ENCODE assay signal across 17 cellular contexts in genomic region chr11:71363721-71364120, GRCh38.
A peak's percentile ranks its signal among the peaks of the same experiment; 100 is the strongest.
DNase-seq lines count a peak whose midpoint lies in the region; TF ChIP-seq lines count a peak whose summit lies in the region.
"Had no signal": no experiment of that assay in that cellular context is flagged by ENCODE, and none has a peak within 500 bp of the region (broad histone marks: within the 10 kb centered on the region; RNA-seq: fewer than 3 reads in every experiment).

No MANE protein-coding gene starts in this region.

- no peaks in the 10 kb centered on the region for H3K4me1 Mint-ChIP-seq in activated naive CD8-positive, alpha-beta T cell treated with anti-CD3 and anti-CD28 coated beads for 36 hours

- H4K91ac ChIP-seq in neuronal stem cell (ENCODE audit: low read depth, low read length, poor library complexity), result no peak overlapping the region

- no peak overlapping the region for H3K4me3 Mint-ChIP-seq in activated naive CD8-positive, alpha-beta T cell treated with anti-CD3 and anti-CD28 coated beads for 36 hours
- H3K4me3 Mint-ChIP-seq: CD4-positive, alpha-beta T cell; HFFc6 had no signal

- H3K14ac ChIP-seq in neuronal stem cell (ENCODE audit: low read length), result no peak overlapping the region

- no peak overlapping the region for H4K8ac ChIP-seq in neuronal stem cell (ENCODE audit: low read depth, low read length)

- H3K4me3 ChIP-seq in WERI-Rb-1 (ENCODE audit: low read depth, low read length) (no peak overlapping the region), dorsolateral prefrontal cortex (no peak overlapping the region), neuronal stem cell (ENCODE audit: low read length in 2 of 2) (peak overlapping the region in 1 of 2 donors; percentile 6)

- no peaks in the 10 kb centered on the region for H3K9me3 Mint-ChIP-seq in activated naive CD8-positive, alpha-beta T cell treated with anti-CD3 and anti-CD28 coated beads for 36 hours
- H3K9me3 Mint-ChIP-seq: CD4-positive, alpha-beta T cell had no signal

- no peak overlapping the region for H2AK5ac ChIP-seq in neuronal stem cell (ENCODE audit: low read depth, low read length)

- no peak for DNase-seq in WERI-Rb-1
- no peak for DNase-seq in dorsolateral prefrontal cortex
- DNase-seq in neuronal stem cell (ENCODE audit: low spot score), result no peak
- no peak for DNase-seq in activated naive CD8-positive, alpha-beta T cell treated with anti-CD3 and anti-CD28 coated beads for 36 hours
- DNase-seq in activated effector memory CD4-positive, alpha-beta T cell treated with Interleukin-2 at 50 U/mL for 16 hours, result no peak
- DNase-seq in NCI-H748 treated with DMSO at 0.1 percent for 48 hours (lab: John Stamatoyannopoulos, UW), result no peak
- DNase-seq in T-helper 1 cell, result no peak
- DNase-seq: ACHN; CD4-positive, alpha-beta T cell; DMS153; DMS79; GDM1; GOT3; H7; HFFc6; IMR-90 had no signal

- H3K4ac ChIP-seq in neuronal stem cell (ENCODE audit: low read length), result no peak overlapping the region

- H3K9ac ChIP-seq in neuronal stem cell (ENCODE audit: low read depth, low read length, poor library complexity), result no peak overlapping the region

- no peaks in the 10 kb centered on the region for H3K36me3 ChIP-seq in WERI-Rb-1
- no peaks in the 10 kb centered on the region for H3K36me3 ChIP-seq in neuronal stem cell (replicated peaks in 1 of 2; ENCODE audit: control insufficient read depth in 2 of 2, insufficient read depth in 2 of 2, low read length in 2 of 2)

- no peak overlapping the region for H3K23ac ChIP-seq in neuronal stem cell (ENCODE audit: low read depth, low read length, poor library complexity)

- no peak overlapping the region for H3K27ac Mint-ChIP-seq in activated naive CD8-positive, alpha-beta T cell treated with anti-CD3 and anti-CD28 coated beads for 36 hours
- H3K27ac Mint-ChIP-seq: CD4-positive, alpha-beta T cell; HFFc6 had no signal

- H3K36me3 Mint-ChIP-seq in activated naive CD8-positive, alpha-beta T cell treated with anti-CD3 and anti-CD28 coated beads for 36 hours, result no peaks in the 10 kb centered on the region

- WGBS in neuronal stem cell (ENCODE audit: extremely low coverage in 2 of 2, insufficient read length in 2 of 2, insufficient replicate concordance in 1 of 2), 2 donors, result no CpG with 5 or more reads among the region's 4 CpGs

- H3K9me3 ChIP-seq in WERI-Rb-1 (ENCODE audit: severe bottlenecking) (peaks cover 6% of the 10 kb centered on the region), neuronal stem cell (replicated peaks in 1 of 2; ENCODE audit: control insufficient read depth in 2 of 2, insufficient read depth in 1 of 2, low read depth in 1 of 2, low read length in 2 of 2) (no peaks in the 10 kb centered on the region)

- no peak overlapping the region for H2BK15ac ChIP-seq in neuronal stem cell (ENCODE audit: low read length)

- intact Hi-C loops in dorsolateral prefrontal cortex (cut with DNase I), result no loop called here

- peak overlapping the region; percentile 70 for H2BK5ac ChIP-seq in neuronal stem cell (ENCODE audit: low read length)

- no peaks in the 10 kb centered on the region for H3K27me3 Mint-ChIP-seq in activated naive CD8-positive, alpha-beta T cell treated with anti-CD3 and anti-CD28 coated beads for 36 hours

- peaks cover 0 to 4% of the 10 kb centered on the region in 2 donors for H3K4me1 ChIP-seq in neuronal stem cell (ENCODE audit: control insufficient read depth in 2 of 2, insufficient read depth in 1 of 2, low read depth in 1 of 2, low read length in 2 of 2)

- no peak overlapping the region for H3K18ac ChIP-seq in neuronal stem cell (ENCODE audit: low read length)

- H3K27ac ChIP-seq in WERI-Rb-1, result peak overlapping the region; percentile 79
- H3K27ac ChIP-seq in dorsolateral prefrontal cortex, result peak overlapping the region in 58 of 59 donors; percentile 42 to 97 (median 85)
- H3K27ac ChIP-seq in neuronal stem cell (replicated peaks; ENCODE audit: low read length), result no peak overlapping the region
- H3K27ac ChIP-seq: HL-60 had no signal

- H3K79me1 ChIP-seq in neuronal stem cell (ENCODE audit: low read depth, low read length), result peaks cover 3% of the 10 kb centered on the region

- TF ChIP-seq CTCF in WERI-Rb-1 (IDR thresholded peaks at IDR 0.05; ENCODE audit: low read depth, low read length) (no peak), dorsolateral prefrontal cortex (IDR thresholded peaks at IDR 0.05 in 54 of 56, conservative IDR thresholded peaks at IDR 0.05 in 2 of 56; ENCODE audit: low read depth in 1 of 56, partially characterized antibody in 56 of 56) (no peak)

- no peak overlapping the region for H2AFZ ChIP-seq in neuronal stem cell (ENCODE audit: low read length)

- no peak overlapping the region for H2BK12ac ChIP-seq in neuronal stem cell (ENCODE audit: low read length)

- H3K4me2 ChIP-seq in neuronal stem cell (ENCODE audit: insufficient read depth, low read length, poor library complexity, severe bottlenecking), result no peak overlapping the region

- no peak overlapping the region for H2BK120ac ChIP-seq in neuronal stem cell (ENCODE audit: low read depth, low read length)

- H3K27me3 ChIP-seq in WERI-Rb-1 (ENCODE audit: insufficient read depth, low read depth, severe bottlenecking) (no peaks in the 10 kb centered on the region), dorsolateral prefrontal cortex (no peaks in the 10 kb centered on the region), neuronal stem cell (ENCODE audit: control insufficient read depth in 3 of 3, insufficient read depth in 3 of 3, low read depth in 1 of 3, low read length in 3 of 3) (no peaks in the 10 kb centered on the region)
